In genomic region chr14:74608959-74609611, GRCh38 we compare ENCODE assay signal across 8 cellular contexts. TPM values are rescaled to one million over a fixed set of nuclear protein-coding genes. Genes with fewer than 3 reads are reported as not detected.
DNase-seq lines count a peak whose midpoint lies in the region; ATAC-seq and TF ChIP-seq lines count a peak whose summit lies in the region.

No MANE protein-coding gene starts in this region.

- H3K27ac Mint-ChIP-seq in CD8-positive, alpha-beta memory T cell = peak overlapping the region in 4 of 8 donors; percentile 20 to 66 (median 39)

- peak overlapping the region in 6 of 7 donors; percentile 26 to 85 (median 41) for H3K4me3 Mint-ChIP-seq in CD8-positive, alpha-beta memory T cell

- H3K4me1 Mint-ChIP-seq in CD8-positive, alpha-beta memory T cell = peaks cover 20 to 30% (median 23%) of the 10 kb centered on the region in 3 donors

- H3K27me3 ChIP-seq in CD8-positive, alpha-beta memory T cell (ENCODE audit: insufficient read depth, low read length, poor library complexity, severe bottlenecking) = no peaks in the 10 kb centered on the region
- H3K27me3 ChIP-seq in lower lobe of right lung (ENCODE audit: low read depth) = peaks cover 24% of the 10 kb centered on the region

- H3K36me3 Mint-ChIP-seq in CD8-positive, alpha-beta memory T cell = no peaks in the 10 kb centered on the region

- no peak overlapping the region for H3K4me3 ChIP-seq in CD8-positive, alpha-beta memory T cell (ENCODE audit: low read length)
- H3K4me3 ChIP-seq in lower lobe of right lung = peak overlapping the region; percentile 71

- peak; percentile 78 to 87 (median 80) for DNase-seq in CD8-positive, alpha-beta memory T cell
- DNase-seq in HK-2 (ENCODE audit: unreplicated experiment) = peak; percentile 86
- peak; percentile 85 for DNase-seq in NCI-H748 (lab: John Stamatoyannopoulos, UW; ENCODE audit: unreplicated experiment)
- peak; percentile 94 for DNase-seq in activated CD4-positive, alpha-beta T cell treated with anti-CD3 and anti-CD28 coated beads, Interleukin-2, amount 50 U/mL, for 48 hours
- DNase-seq in dermis microvascular lymphatic vessel endothelial cell (ENCODE audit: low read depth in 2 of 2) = peak; percentile 77 to 88
- DNase-seq in lower lobe of right lung = peak; percentile 83
- DNase-seq in stimulated activated CD8-positive, alpha-beta memory T cell treated with anti-CD3 and anti-CD28 coated beads, Interleukin-12 subunit alpha, Interleukin-12 subunit beta, amount 100 ng/mL, for 24 hours (ENCODE audit: extremely low read depth) = peak; percentile 52

- peaks cover 6% of the 10 kb centered on the region for H3K4me1 ChIP-seq in CD8-positive, alpha-beta memory T cell (ENCODE audit: insufficient read depth, low read length)
- peaks cover 27% of the 10 kb centered on the region for H3K4me1 ChIP-seq in lower lobe of right lung

- H3K9me3 Mint-ChIP-seq in CD8-positive, alpha-beta memory T cell = no peaks in the 10 kb centered on the region

- POLR2A ChIA-PET in CD8-positive, alpha-beta memory T cell (lab: Charles Lee) = interaction anchor here (0.7 to 1.8 kb wide), 4 partner anchors 9 to 297 kb away, joined by 3 to 5 read pairs (median 3); no protein-coding TSS in a partner anchor

- no peaks in the 10 kb centered on the region for H3K36me3 ChIP-seq in CD8-positive, alpha-beta memory T cell (ENCODE audit: insufficient read depth, low read length)
- no peaks in the 10 kb centered on the region for H3K36me3 ChIP-seq in lower lobe of right lung

- intact Hi-C loops in lower lobe of right lung (cut with DNase I) = no loop called here

- CTCF ChIA-PET in CD8-positive, alpha-beta memory T cell (lab: Charles Lee) = interaction anchor here (0.6 to 6.4 kb wide), 57 partner anchors 11 to 479 kb away, joined by 3 to 92 read pairs (median 4); partner anchors contain the start of genes AREL1, DLST, FCF1 and NPC2

- peaks cover 0 to under 1% of the 10 kb centered on the region in 2 donors for H3K27me3 Mint-ChIP-seq in CD8-positive, alpha-beta memory T cell

- ATAC-seq in lower lobe of right lung (peak; percentile 56 to 66), HG02588 (IDR thresholded peaks at IDR 0.05; ENCODE audit: unreplicated experiment) (no peak)

- peak; percentile 97 for TF ChIP-seq CTCF in lower lobe of right lung (IDR thresholded peaks at IDR 0.05)

- H3K9me3 ChIP-seq in CD8-positive, alpha-beta memory T cell (ENCODE audit: low read length) = no peaks in the 10 kb centered on the region
- H3K9me3 ChIP-seq in lower lobe of right lung = no peaks in the 10 kb centered on the region

- H3K27ac ChIP-seq in CD8-positive, alpha-beta memory T cell (ENCODE audit: low read depth, low read length) = no peak overlapping the region
- no peak overlapping the region for H3K27ac ChIP-seq in lower lobe of right lung

RNA-seq across cellular contexts. Expression of gene LTBP2, which starts 3.0 kb away (rescaled TPM):
- total RNA-seq in CD8-positive, alpha-beta memory T cell = under 1 TPM; 0.24 to 0.42 TPM
- 0.83 TPM for polyA plus RNA-seq in CD8-positive, alpha-beta memory T cell
- 15.7 and 22.7 TPM in 2 replicates for total RNA-seq in dermis microvascular lymphatic vessel endothelial cell
- total RNA-seq in lower lobe of right lung = 39.5 TPM

Comparison
In these comparisons a context has a peak if more than half of its experiments do, and no peak if none do; other contexts are left out.
1. RNA of gene LTBP2, which starts 3.0 kb away (total RNA-seq): 39.5 TPM in lower lobe of right lung (single experiment) and 15.7 to 22.7 TPM in dermis microvascular lymphatic vessel endothelial cell; 0.24 to 0.42 TPM in CD8-positive, alpha-beta memory T cell; every median in the first group is over 10 times any median in the second.
2. Peak in every context shown above with its lines, with median percentiles within 50 percentile points of each other: DNase-seq.